ENCODE assay signal across 1 cellular context in the genomic region with DNA sequence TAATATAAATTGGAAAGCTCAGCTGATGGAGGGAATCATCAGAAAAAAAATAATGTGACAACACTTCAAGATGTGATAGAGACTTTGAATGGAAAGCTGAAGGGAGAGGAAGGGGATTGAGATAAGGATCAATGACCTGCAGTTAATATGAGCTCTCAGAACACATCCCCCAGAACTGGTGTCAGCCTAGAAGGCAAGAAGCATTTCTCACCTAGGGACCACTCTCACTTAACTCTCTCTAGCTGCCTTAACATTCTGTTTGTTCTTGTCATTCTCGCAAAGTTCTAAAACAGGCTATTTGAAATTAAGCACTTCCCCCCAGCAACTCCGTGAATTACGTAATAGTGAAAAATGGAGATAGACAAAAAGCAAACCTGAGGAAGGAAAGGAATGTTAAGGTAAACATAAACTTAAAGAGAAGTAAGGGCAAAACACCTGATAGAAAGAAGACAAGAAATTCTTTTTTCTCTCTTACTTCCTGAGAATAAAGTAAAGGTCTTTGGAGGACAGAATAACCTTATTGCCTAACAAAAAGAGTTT.
TF ChIP-seq lines count a peak whose summit lies in the region.

No MANE protein-coding gene starts in this region.

TF ChIP-seq in HCT116, 20 proteins besides CTCF, POLR2A, EP300 and RAD21 (continued from another document):
- no peak for TF ChIP-seq SRF (IDR thresholded peaks at IDR 0.05; ENCODE audit: low read depth)
- TF ChIP-seq EZH2 (IDR thresholded peaks at IDR 0.05) = no peak
- no peak for TF ChIP-seq CEBPB (IDR thresholded peaks at IDR 0.05; ENCODE audit: low read depth)
- no peak for TF ChIP-seq CBX3 (IDR thresholded peaks at IDR 0.05; ENCODE audit: low read depth)
- TF ChIP-seq, protein P1, sequence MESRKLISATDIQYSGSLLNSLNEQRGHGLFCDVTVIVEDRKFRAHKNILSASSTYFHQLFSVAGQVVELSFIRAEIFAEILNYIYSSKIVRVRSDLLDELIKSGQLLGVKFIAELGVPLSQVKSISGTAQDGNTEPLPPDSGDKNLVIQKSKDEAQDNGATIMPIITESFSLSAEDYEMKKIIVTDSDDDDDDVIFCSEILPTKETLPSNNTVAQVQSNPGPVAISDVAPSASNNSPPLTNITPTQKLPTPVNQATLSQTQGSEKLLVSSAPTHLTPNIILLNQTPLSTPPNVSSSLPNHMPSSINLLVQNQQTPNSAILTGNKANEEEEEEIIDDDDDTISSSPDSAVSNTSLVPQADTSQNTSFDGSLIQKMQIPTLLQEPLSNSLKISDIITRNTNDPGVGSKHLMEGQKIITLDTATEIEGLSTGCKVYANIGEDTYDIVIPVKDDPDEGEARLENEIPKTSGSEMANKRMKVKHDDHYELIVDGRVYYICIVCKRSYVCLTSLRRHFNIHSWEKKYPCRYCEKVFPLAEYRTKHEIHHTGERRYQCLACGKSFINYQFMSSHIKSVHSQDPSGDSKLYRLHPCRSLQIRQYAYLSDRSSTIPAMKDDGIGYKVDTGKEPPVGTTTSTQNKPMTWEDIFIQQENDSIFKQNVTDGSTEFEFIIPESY (IDR thresholded peaks at IDR 0.05; ENCODE audit: extremely low read depth, insufficient replicate concordance, low read length) = no peak
- TF ChIP-seq, protein P2, sequence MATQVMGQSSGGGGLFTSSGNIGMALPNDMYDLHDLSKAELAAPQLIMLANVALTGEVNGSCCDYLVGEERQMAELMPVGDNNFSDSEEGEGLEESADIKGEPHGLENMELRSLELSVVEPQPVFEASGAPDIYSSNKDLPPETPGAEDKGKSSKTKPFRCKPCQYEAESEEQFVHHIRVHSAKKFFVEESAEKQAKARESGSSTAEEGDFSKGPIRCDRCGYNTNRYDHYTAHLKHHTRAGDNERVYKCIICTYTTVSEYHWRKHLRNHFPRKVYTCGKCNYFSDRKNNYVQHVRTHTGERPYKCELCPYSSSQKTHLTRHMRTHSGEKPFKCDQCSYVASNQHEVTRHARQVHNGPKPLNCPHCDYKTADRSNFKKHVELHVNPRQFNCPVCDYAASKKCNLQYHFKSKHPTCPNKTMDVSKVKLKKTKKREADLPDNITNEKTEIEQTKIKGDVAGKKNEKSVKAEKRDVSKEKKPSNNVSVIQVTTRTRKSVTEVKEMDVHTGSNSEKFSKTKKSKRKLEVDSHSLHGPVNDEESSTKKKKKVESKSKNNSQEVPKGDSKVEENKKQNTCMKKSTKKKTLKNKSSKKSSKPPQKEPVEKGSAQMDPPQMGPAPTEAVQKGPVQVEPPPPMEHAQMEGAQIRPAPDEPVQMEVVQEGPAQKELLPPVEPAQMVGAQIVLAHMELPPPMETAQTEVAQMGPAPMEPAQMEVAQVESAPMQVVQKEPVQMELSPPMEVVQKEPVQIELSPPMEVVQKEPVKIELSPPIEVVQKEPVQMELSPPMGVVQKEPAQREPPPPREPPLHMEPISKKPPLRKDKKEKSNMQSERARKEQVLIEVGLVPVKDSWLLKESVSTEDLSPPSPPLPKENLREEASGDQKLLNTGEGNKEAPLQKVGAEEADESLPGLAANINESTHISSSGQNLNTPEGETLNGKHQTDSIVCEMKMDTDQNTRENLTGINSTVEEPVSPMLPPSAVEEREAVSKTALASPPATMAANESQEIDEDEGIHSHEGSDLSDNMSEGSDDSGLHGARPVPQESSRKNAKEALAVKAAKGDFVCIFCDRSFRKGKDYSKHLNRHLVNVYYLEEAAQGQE (IDR thresholded peaks at IDR 0.05; ENCODE audit: low read depth) = no peak
- TF ChIP-seq ZNF274 (IDR thresholded peaks at IDR 0.05; ENCODE audit: low read depth, low read length) = no peak
- TF ChIP-seq POLR2AphosphoS5 (IDR thresholded peaks at IDR 0.05; ENCODE audit: low read depth, low read length) = no peak
- TF ChIP-seq TCF7L2 (IDR thresholded peaks at IDR 0.05; ENCODE audit: borderline replicate concordance, extremely low read depth, insufficient read depth, insufficient read length) = no peak
- no peak for TF ChIP-seq SIN3A (IDR thresholded peaks at IDR 0.05; ENCODE audit: low read depth)
- TF ChIP-seq, protein P3, sequence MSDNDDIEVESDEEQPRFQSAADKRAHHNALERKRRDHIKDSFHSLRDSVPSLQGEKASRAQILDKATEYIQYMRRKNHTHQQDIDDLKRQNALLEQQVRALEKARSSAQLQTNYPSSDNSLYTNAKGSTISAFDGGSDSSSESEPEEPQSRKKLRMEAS (IDR thresholded peaks at IDR 0.05) = no peak
- no peak for TF ChIP-seq EGR1 (IDR thresholded peaks at IDR 0.05; ENCODE audit: low read depth)
- no peak for TF ChIP-seq JUND (IDR thresholded peaks at IDR 0.05)
- TF ChIP-seq ZFX (IDR thresholded peaks at IDR 0.05) = no peak
TF ChIP-seq in HCT116: peak in this region for 0.
